Comparison of ENCODE assay signal across 8 cellular contexts in the genomic region with DNA sequence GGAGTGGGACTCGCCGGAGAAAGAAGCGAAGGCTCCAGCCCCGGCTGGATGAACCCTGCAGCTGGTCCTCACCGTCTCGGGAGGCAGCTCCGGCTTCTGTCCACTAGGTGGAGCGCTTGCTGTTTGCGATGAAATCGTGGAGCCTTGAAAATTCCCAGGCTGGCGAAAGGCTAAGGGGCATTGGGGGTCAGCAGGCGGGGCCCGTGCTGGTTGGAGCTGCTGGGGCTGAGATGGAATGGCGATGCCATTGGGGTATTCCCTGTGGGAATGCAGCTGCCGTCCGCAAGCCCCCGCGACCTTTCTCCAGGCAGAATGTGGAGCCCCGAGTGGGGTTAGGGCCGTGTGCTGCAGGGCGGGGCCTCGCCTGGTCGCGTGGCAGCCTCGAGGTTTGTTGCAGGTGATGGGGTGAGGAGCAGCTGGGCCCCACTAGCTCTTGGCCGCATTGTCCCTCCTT.
DNase-seq lines count a peak whose midpoint lies in the region; ATAC-seq and TF ChIP-seq lines count a peak whose summit lies in the region.

No MANE protein-coding gene starts in this region.

- no peak overlapping the region for H3K27ac ChIP-seq in coronary artery
- no peak overlapping the region for H3K27ac ChIP-seq in liver (ENCODE audit: low read depth in 1 of 2, low read length in 2 of 2)

- H3K36me3 ChIP-seq in liver (ENCODE audit: control insufficient read depth in 4 of 4, insufficient read depth in 3 of 4, low read depth in 1 of 4, low read length in 3 of 4), result no peaks in the 10 kb centered on the region

- peak; percentile 89 for TF ChIP-seq CTCF in coronary artery (IDR thresholded peaks at IDR 0.05)
- TF ChIP-seq CTCF in liver (IDR thresholded peaks at IDR 0.05; ENCODE audit: low read depth, low read length, missing input control), result peak; percentile 93

- ATAC-seq in GM19397 (IDR thresholded peaks at IDR 0.05; ENCODE audit: unreplicated experiment), result no peak

- no peak overlapping the region for H3K9ac ChIP-seq in liver (ENCODE audit: low read depth in 1 of 2, low read length in 2 of 2)

- H3K27me3 ChIP-seq in liver (ENCODE audit: control insufficient read depth in 4 of 4, insufficient read depth in 4 of 4, low read length in 3 of 4), result no peaks in the 10 kb centered on the region

- DNase-seq in activated gamma-delta T cell treated with Interleukin-2 at 50 U/mL for 16 hours, result peak; percentile 56
- DNase-seq in activated gamma-delta T cell (lab: John Stamatoyannopoulos, UW), result no peak
- DNase-seq in NCI-H2107 treated with DMSO at 0.1 percent for 48 hours (lab: John Stamatoyannopoulos, UW; ENCODE audit: unreplicated experiment), result peak; percentile 40
- peak; percentile 61 to 69 for DNase-seq in activated CD4-positive, alpha-beta T cell treated with anti-CD3 and anti-CD28 coated beads for 4 hours
- DNase-seq in coronary artery (ENCODE audit: low spot score), result no peak
- DNase-seq in stimulated activated CD4-positive, alpha-beta T cell treated with anti-CD3 and anti-CD28 coated beads, TNF-alpha, amount 100 ng/mL, for 24 hours (ENCODE audit: low read depth in 3 of 3), result peak; percentile 31 to 65 (median 46)

- H3K9me3 ChIP-seq in liver (ENCODE audit: control insufficient read depth in 4 of 4, low read length in 3 of 4), result no peaks in the 10 kb centered on the region

- WGBS in liver, result 20% methylated on average over 26 of the region's 26 CpGs

- no peak overlapping the region for H3K4me3 ChIP-seq in coronary artery
- H3K4me3 ChIP-seq in liver (ENCODE audit: low read depth in 1 of 3, low read length in 3 of 3), result peak overlapping the region in 2 of 3 donors; percentile 18 to 28

- TF ChIP-seq RAD21 in liver (IDR thresholded peaks at IDR 0.05), result peak; percentile 93 to 97

- H3K4me1 ChIP-seq in liver (ENCODE audit: control insufficient read depth in 4 of 4, insufficient read depth in 4 of 4, low read length in 3 of 4), result peaks cover 3 to 11% (median 6%) of the 10 kb centered on the region in 4 donors

TF ChIP-seq in liver, 16 proteins besides CTCF, POLR2A, EP300 and RAD21:
- peak; percentile 26 to 58 for TF ChIP-seq RXRA (IDR thresholded peaks at IDR 0.05)
- TF ChIP-seq JUND (IDR thresholded peaks at IDR 0.05), result no peak
- peak; percentile 64 for TF ChIP-seq NR2F2 (IDR thresholded peaks at IDR 0.05)
- peak in 1 of 2 donors; percentile 18 for TF ChIP-seq HNF4A (conservative IDR thresholded peaks at IDR 0.05)

Comparison
In these comparisons a context has a peak if more than half of its experiments do, and no peak if none do; other contexts are left out.
1. DNase-seq: peak in activated gamma-delta T cell treated with Interleukin-2 at 50 U/mL for 16 hours (single experiment), NCI-H2107 treated with DMSO at 0.1 percent for 48 hours (single experiment), activated CD4-positive, alpha-beta T cell treated with anti-CD3 and anti-CD28 coated beads for 4 hours (2 of 2) and stimulated activated CD4-positive, alpha-beta T cell treated with anti-CD3 and anti-CD28 coated beads, TNF-alpha, amount 100 ng/mL, for 24 hours (3 of 3); none in activated gamma-delta T cell (single experiment) and coronary artery (single experiment).